3 cellular contexts compared by ENCODE assay signal in genomic region chr18:23733265-23733664, GRCh38. TPM values are rescaled to one million over a fixed set of nuclear protein-coding genes. Genes with fewer than 3 reads are reported as not detected.
"Had no signal": no experiment of that assay in that cellular context is flagged by ENCODE, and none has a peak within 500 bp of the region (broad histone marks: within the 10 kb centered on the region; RNA-seq: fewer than 3 reads in every experiment).

No MANE protein-coding gene starts in this region.

RNA-seq across cellular contexts. Expression of gene LAMA3, which starts 44.0 kb away (rescaled TPM):
- total RNA-seq: activated CD4-positive, alpha-beta T cell treated with anti-CD3 and anti-CD28 coated beads, Interleukin-2, amount 10 ng/mL, durations not matched to agents 24 days and 14 days; T-helper 1 cell treated with Interleukin-12 subunit alpha and Interleukin-12 subunit beta and Interleukin-4 antibody, amounts not matched to agents 30 ng/mL and 1 ng/mL, for 36 hours had no signal
- polyA plus RNA-seq: cardiac muscle cell had no signal
